ENCODE assay signal across 1 cellular context in the genomic region with DNA sequence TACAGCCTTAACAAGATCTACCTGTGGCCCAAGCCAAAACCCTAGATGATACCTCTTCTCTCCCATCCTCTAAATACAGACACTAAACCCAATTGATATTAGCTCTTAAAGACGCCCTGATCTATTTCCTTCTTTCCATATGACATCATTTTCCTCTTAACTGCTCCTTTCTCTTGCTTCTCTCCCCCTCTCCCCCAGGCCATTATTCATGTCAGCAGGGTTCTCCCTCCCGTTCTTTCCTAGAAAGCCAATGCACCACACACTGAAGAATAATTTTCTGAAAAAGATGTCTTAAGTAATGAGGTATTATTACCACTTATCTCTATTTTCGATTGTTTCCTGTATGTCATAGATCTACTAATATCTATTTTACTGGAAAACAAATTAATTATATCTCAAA.
TF ChIP-seq lines count a peak whose summit lies in the region.

No MANE protein-coding gene starts in this region.

TF ChIP-seq in K562, 482 proteins besides CTCF, POLR2A, EP300 and RAD21:
- TF ChIP-seq HMG20B (CRISPR knock-in tag; IDR thresholded peaks at IDR 0.05): no peak
- TF ChIP-seq MEIS2 (IDR thresholded peaks at IDR 0.05; ENCODE audit: partially characterized antibody): peak; percentile 50
- TF ChIP-seq, protein P1, sequence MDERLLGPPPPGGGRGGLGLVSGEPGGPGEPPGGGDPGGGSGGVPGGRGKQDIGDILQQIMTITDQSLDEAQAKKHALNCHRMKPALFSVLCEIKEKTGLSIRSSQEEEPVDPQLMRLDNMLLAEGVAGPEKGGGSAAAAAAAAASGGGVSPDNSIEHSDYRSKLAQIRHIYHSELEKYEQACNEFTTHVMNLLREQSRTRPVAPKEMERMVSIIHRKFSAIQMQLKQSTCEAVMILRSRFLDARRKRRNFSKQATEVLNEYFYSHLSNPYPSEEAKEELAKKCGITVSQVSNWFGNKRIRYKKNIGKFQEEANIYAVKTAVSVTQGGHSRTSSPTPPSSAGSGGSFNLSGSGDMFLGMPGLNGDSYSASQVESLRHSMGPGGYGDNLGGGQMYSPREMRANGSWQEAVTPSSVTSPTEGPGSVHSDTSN (CRISPR knock-in tag; IDR thresholded peaks at IDR 0.05; ENCODE audit: low read depth): no peak
- TF ChIP-seq, protein P1 (tag; conservative IDR thresholded peaks at IDR 0.05; ENCODE audit: low read depth): peak; percentile 76
